11 cellular contexts compared by ENCODE assay signal in the genomic region with DNA sequence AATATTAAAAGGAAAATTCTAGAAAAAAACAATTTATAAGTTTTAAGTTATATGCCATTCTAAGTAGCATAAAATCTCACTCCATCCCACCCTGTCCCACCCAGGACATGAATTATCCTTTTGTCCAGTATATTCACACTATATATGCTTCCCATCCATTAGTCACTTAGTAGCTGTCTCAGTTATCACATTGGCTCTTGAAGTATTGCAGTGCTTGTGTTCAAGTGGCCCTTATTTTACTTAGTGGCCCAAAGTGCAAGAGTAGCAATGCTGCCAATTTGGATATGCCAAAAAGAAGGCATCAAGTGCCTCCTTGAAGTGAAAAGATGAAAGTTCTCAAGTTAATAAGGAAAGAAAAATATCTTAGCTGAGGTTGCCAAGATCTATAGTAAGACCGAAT.
"Had no signal": no experiment of that assay in that cellular context is flagged by ENCODE, and none has a peak within 500 bp of the region (broad histone marks: within the 10 kb centered on the region; RNA-seq: fewer than 3 reads in every experiment).

No MANE protein-coding gene starts in this region.

- H2AFZ ChIP-seq: GM23248, GM23338 had no signal

- FAIRE-seq: H1, H54 had no signal

- H3K4me1 ChIP-seq: HAP-1 had no signal

- H3K9me3 ChIP-seq: HAP-1 had no signal

- H3K4me2 ChIP-seq: GM23338 had no signal

- ATAC-seq: GM23338, HCT116 had no signal

- H3K4me3 ChIP-seq: GM23248, GM23338, HAP-1 had no signal

- H3K27ac ChIP-seq: GM23248 had no signal

- DNase-seq: GM23248, GOT3, H7, H9, HCEC 1CT, HFFc6 had no signal

- H3K9ac ChIP-seq: GM23248 had no signal

- H3K36me3 ChIP-seq: HAP-1 had no signal
